10 cellular contexts compared by ENCODE assay signal in the genomic region with DNA sequence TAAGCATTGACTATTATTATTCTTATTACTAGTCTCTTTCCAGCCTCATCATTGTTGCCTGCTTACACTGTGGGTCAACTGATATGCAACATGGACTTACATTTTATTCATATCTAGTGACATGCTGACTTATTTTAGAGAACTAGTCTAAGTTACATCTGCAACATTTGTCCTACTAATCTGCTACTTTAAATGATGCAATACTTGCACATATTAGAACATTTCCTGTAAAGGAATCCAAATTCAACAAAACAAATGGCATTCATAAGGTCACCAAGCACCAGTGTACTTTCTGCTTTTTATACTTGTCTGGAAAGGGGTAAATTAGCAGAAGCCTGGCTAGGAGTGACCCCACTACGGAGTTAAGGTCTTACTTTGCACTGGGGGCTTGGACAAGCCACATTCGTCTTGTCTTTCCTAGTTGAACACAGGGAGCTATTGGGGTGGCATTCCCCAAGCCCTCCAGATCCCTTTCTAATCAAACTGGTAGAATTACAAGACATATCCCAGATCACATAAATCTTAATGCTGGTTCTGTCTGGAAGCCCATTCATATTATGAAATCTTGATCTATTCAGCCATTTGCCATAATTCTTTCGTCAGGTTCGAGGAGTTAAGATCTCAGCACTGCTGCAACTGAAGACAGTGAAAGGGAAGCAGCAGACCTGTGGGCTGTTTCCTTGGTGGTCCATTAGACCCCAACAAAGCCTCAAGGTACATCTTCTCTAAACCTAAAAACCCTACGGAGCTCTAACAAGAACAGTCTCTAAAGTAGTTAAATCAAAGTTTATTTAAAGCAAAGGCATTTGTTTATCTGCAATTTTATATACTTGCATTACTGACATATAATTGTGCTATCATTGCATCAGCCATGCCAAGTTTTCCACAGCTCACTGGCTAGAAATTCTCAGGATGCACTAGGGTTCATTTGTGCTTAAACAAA. TPM values are rescaled to one million over a fixed set of nuclear protein-coding genes. Genes with fewer than 3 reads are reported as not detected.
DNase-seq lines count a peak whose midpoint lies in the region; ATAC-seq and TF ChIP-seq lines count a peak whose summit lies in the region.
"Had no signal": no experiment of that assay in that cellular context is flagged by ENCODE, and none has a peak within 500 bp of the region (broad histone marks: within the 10 kb centered on the region; RNA-seq: fewer than 3 reads in every experiment).

No MANE protein-coding gene starts in this region.

- peak; percentile 62 for ATAC-seq in activated CD8-positive, alpha-beta T cell treated with anti-CD3 and anti-CD28 coated beads for 36 hours
- peak; percentile 71 to 80 for ATAC-seq in right cardiac atrium
- ATAC-seq in thoracic aorta (ENCODE audit: insufficient number of reproducible peaks, low FRiP score, low read depth) = peak; percentile 79
- no peak for ATAC-seq in HG03095 (IDR thresholded peaks at IDR 0.05; ENCODE audit: unreplicated experiment)
- no peak for ATAC-seq in foreskin keratinocyte

- DNase-seq in DMS53 treated with DMSO at 0.1 percent for 48 hours (lab: John Stamatoyannopoulos, UW; ENCODE audit: unreplicated experiment) (peak; percentile 15), DMS53 (lab: John Stamatoyannopoulos, UW) (no peak), right cardiac atrium (no peak), thoracic aorta (ENCODE audit: low spot score) (no peak), foreskin keratinocyte (no peak), epidermal melanocyte (ENCODE audit: insufficient read length, low spot score) (no peak)
- DNase-seq in activated CD8-positive, alpha-beta T cell treated with anti-CD3 and anti-CD28 coated beads for 36 hours = no peak
- DNase-seq: NCI-H524, small intestine had no signal

- no peak overlapping the region for H3K4me3 Mint-ChIP-seq in activated CD8-positive, alpha-beta T cell treated with anti-CD3 and anti-CD28 coated beads for 36 hours

- POLR2A ChIA-PET in activated CD8-positive, alpha-beta T cell treated with anti-CD3 and anti-CD28 coated beads for 36 hours (lab: Charles Lee) = interaction anchor here (0.7 to 1.2 kb wide), 2 partner anchors 9 to 41 kb away, joined by 3 read pairs; no protein-coding TSS in a partner anchor

- WGBS in right cardiac atrium = 24% methylated on average over 5 of the region's 5 CpGs

- no peaks in the 10 kb centered on the region for H3K9me3 Mint-ChIP-seq in activated CD8-positive, alpha-beta T cell treated with anti-CD3 and anti-CD28 coated beads for 36 hours

- intact Hi-C loops in activated CD8-positive, alpha-beta T cell treated with anti-CD3 and anti-CD28 coated beads for 36 hours (cut with micrococcal nuclease) = no loop called here
- intact Hi-C loops in right cardiac atrium (cut with DNase I) = loop anchor here in 1 of 4 donors (5.0 kb wide), 1 partner anchor 48 kb away; a partner anchor contains a TSS

- H3K27me3 Mint-ChIP-seq in activated CD8-positive, alpha-beta T cell treated with anti-CD3 and anti-CD28 coated beads for 36 hours = no peaks in the 10 kb centered on the region

- H3K4me3 ChIP-seq in right cardiac atrium (ENCODE audit: low read length) (no peak overlapping the region), thoracic aorta (peak overlapping the region; percentile 45)

- peaks cover 13% of the 10 kb centered on the region for H3K4me1 Mint-ChIP-seq in activated CD8-positive, alpha-beta T cell treated with anti-CD3 and anti-CD28 coated beads for 36 hours (ENCODE audit: low read depth)

- no peaks in the 10 kb centered on the region for H3K36me3 Mint-ChIP-seq in activated CD8-positive, alpha-beta T cell treated with anti-CD3 and anti-CD28 coated beads for 36 hours (ENCODE audit: low read depth)

- CTCF ChIA-PET in activated CD8-positive, alpha-beta T cell treated with anti-CD3 and anti-CD28 coated beads for 36 hours (lab: Charles Lee) = interaction anchor here (1.0 kb wide), 1 partner anchor 12 kb away, joined by 4 read pairs; no protein-coding TSS in a partner anchor

- H3K9me3 ChIP-seq in right cardiac atrium (ENCODE audit: control insufficient read depth, low read length) (no peaks in the 10 kb centered on the region), thoracic aorta (no peaks in the 10 kb centered on the region)

- H3K27me3 ChIP-seq in right cardiac atrium (ENCODE audit: control insufficient read depth, insufficient read depth) = no peaks in the 10 kb centered on the region
- H3K27me3 ChIP-seq in thoracic aorta (replicated peaks; ENCODE audit: insufficient read depth) = no peaks in the 10 kb centered on the region
- no peaks in the 10 kb centered on the region for H3K27me3 ChIP-seq in foreskin keratinocyte

- peak overlapping the region; percentile 62 for H3K27ac ChIP-seq in right cardiac atrium (ENCODE audit: low read length)
- peak overlapping the region; percentile 88 to 91 for H3K27ac ChIP-seq in thoracic aorta
- no peak overlapping the region for H3K27ac ChIP-seq in foreskin keratinocyte

- H3K27ac Mint-ChIP-seq in activated CD8-positive, alpha-beta T cell treated with anti-CD3 and anti-CD28 coated beads for 36 hours = peak overlapping the region; percentile 87

- H3K4me1 ChIP-seq in right cardiac atrium (ENCODE audit: control insufficient read depth, insufficient read depth, low read length) (peaks cover 11% of the 10 kb centered on the region), thoracic aorta (ENCODE audit: control insufficient read depth in 1 of 2, low read depth in 2 of 2) (peaks cover 41 to 68% of the 10 kb centered on the region in 2 donors), foreskin keratinocyte (peaks cover 13% of the 10 kb centered on the region)

- no peak for TF ChIP-seq CTCF in activated CD8-positive, alpha-beta T cell treated with anti-CD3 and anti-CD28 coated beads for 36 hours (IDR thresholded peaks at IDR 0.05)
- TF ChIP-seq CTCF in thoracic aorta (IDR thresholded peaks at IDR 0.05) (no peak), foreskin keratinocyte (conservative IDR thresholded peaks at IDR 0.05) (no peak)

- H3K36me3 ChIP-seq in thoracic aorta = no peaks in the 10 kb centered on the region

RNA-seq across cellular contexts. Expression of a gene that starts 49.9 kb away (rescaled TPM):
- total RNA-seq in activated CD8-positive, alpha-beta T cell treated with anti-CD3 and anti-CD28 coated beads for 36 hours = 10 to 100 TPM; 81.5 to 85.0 TPM
- total RNA-seq in right cardiac atrium = 100 to 1,000 TPM; 242 to 283 (median 249) TPM
- polyA plus RNA-seq in right cardiac atrium = 183 TPM
- total RNA-seq in thoracic aorta = 100 to 1,000 TPM; 253 to 331 TPM
- total RNA-seq in foreskin keratinocyte = 271 and 333 TPM in 2 replicates
- polyA plus RNA-seq in foreskin keratinocyte = 226 and 280 TPM in 2 replicates

Comparison
In these comparisons a context has a peak if more than half of its experiments do, and no peak if none do; other contexts are left out.
1. ATAC-seq: peak in activated CD8-positive, alpha-beta T cell treated with anti-CD3 and anti-CD28 coated beads for 36 hours (single experiment), right cardiac atrium (2 of 2) and thoracic aorta (single experiment); none in HG03095 (single experiment) and foreskin keratinocyte (single experiment).